In the genomic region with DNA sequence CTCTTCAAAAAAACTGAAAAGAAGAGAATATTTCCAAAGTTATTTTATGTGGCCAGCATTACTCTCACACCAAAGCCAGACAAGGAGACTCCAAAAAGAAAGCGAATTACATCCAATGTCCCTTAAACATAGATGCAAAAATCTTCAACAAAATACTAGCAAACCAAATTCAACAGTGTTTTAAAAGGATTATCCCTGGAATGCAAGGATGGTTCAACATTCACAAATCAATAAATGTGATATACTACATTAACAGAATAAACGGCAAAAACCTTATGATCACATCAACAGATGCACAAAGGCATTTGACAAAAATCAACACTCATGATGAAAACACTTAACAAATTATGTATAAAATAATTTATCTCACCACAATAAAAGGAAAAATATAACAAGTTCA, we compare ENCODE assay signal across 13 cellular contexts.
DNase-seq lines count a peak whose midpoint lies in the region; ATAC-seq and TF ChIP-seq lines count a peak whose summit lies in the region.
"Had no signal": no experiment of that assay in that cellular context is flagged by ENCODE, and none has a peak within 500 bp of the region (broad histone marks: within the 10 kb centered on the region; RNA-seq: fewer than 3 reads in every experiment).

No MANE protein-coding gene starts in this region.

- no peaks in the 10 kb centered on the region for H3K27me3 Mint-ChIP-seq in endothelial cell (ENCODE audit: unreplicated experiment)

- H3K4me1 Mint-ChIP-seq in endothelial cell (ENCODE audit: unreplicated experiment) = no peaks in the 10 kb centered on the region
- H3K4me1 Mint-ChIP-seq: CD14-positive monocyte, GM23338 had no signal

- DNase-seq in DMS53 (lab: John Stamatoyannopoulos, UW) = peak; percentile 3
- no peak for DNase-seq in DMS53 treated with DMSO at 0.1 percent for 48 hours (lab: John Stamatoyannopoulos, UW; ENCODE audit: unreplicated experiment)
- peak; percentile 11 for DNase-seq in choroid plexus epithelial cell (ENCODE audit: low read depth)
- peak; percentile 8 for DNase-seq in fibroblast of peridontal ligament (ENCODE audit: extremely low read depth)
- DNase-seq in endothelial cell (ENCODE audit: low spot score) = no peak
- no peak for DNase-seq in amniotic stem cell (lab: John Stamatoyannopoulos, UW)
- no peak for DNase-seq in activated naive CD4-positive, alpha-beta T cell (lab: John Stamatoyannopoulos, UW)
- DNase-seq: CD8-positive, alpha-beta T cell; COR-L47; H7 had no signal

- H3K27ac Mint-ChIP-seq in endothelial cell (ENCODE audit: unreplicated experiment) = no peak overlapping the region
- H3K27ac Mint-ChIP-seq: CD14-positive monocyte; CD8-positive, alpha-beta T cell; GM23338 had no signal

- TF ChIP-seq CTCF in choroid plexus epithelial cell (conservative IDR thresholded peaks at IDR 0.05; ENCODE audit: low read depth, low read length) (no peak), endothelial cell (IDR thresholded peaks at IDR 0.05; ENCODE audit: unreplicated experiment) (no peak)

- no peak overlapping the region for H3K4me3 Mint-ChIP-seq in endothelial cell (ENCODE audit: unreplicated experiment)
- H3K4me3 Mint-ChIP-seq: CD14-positive monocyte; CD8-positive, alpha-beta T cell; GM23338 had no signal

- H3K36me3 Mint-ChIP-seq in endothelial cell (ENCODE audit: low read depth, unreplicated experiment) = peaks cover 4% of the 10 kb centered on the region

- no peak for ATAC-seq in GM21515 (IDR thresholded peaks at IDR 0.05; ENCODE audit: unreplicated experiment)
- ATAC-seq: CD8-positive, alpha-beta T cell; GM23338 had no signal

- H3K4me3 ChIP-seq in choroid plexus epithelial cell (ENCODE audit: low read depth, low read length) = no peak overlapping the region
- H3K4me3 ChIP-seq: GM23338 had no signal

- no peaks in the 10 kb centered on the region for H3K9me3 Mint-ChIP-seq in endothelial cell (ENCODE audit: unreplicated experiment)

Comparison
In these comparisons a context has a peak if more than half of its experiments do, and no peak if none do; other contexts are left out.
1. DNase-seq: peak in DMS53 (single experiment), choroid plexus epithelial cell (single experiment) and fibroblast of peridontal ligament (single experiment); none in DMS53 treated with DMSO at 0.1 percent for 48 hours (single experiment), endothelial cell (single experiment), amniotic stem cell (single experiment) and activated naive CD4-positive, alpha-beta T cell (0 of 4).